In the genomic region with DNA sequence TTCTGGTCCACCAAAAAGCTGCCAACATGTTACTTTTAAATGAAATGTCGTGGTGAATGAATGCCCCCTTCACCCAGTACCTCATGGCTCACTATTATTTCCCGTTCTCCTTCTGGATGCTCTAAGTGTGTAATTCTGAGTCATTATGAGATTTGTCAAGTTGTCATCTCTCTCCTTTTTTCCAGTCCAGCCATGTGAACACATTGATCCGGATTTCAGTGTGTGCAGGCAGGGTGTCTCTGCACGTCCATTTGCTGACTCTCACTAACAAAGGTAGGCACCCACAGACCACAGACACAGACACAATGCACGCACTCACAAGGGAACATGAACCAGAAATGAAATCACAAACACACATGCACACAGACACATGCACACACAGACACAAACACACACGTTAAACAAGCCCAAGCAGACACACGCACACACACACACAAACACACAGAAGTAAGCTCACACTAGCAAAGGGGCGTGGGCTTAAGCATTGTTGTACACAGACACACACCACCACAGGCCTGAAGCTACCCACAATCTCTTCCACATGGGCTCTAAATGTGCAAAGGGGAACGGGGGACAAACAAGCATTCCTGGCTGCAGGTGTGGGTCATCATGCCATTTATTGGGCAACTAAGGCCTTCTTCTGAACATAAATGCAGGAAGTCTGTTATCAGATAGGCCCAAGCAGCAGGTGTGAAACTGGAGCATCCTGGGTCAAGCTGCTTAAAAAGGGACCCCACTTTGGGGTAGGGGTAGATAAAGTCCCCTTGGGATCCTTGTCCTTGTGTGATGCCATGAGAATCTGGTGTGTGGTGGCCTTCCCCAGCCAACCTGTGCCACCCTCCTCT, we compare ENCODE assay signal across 22 cellular contexts. TPM values are rescaled to one million over a fixed set of nuclear protein-coding genes. Genes with fewer than 3 reads are reported as not detected.
DNase-seq lines count a peak whose midpoint lies in the region; ATAC-seq and TF ChIP-seq lines count a peak whose summit lies in the region.
"Had no signal": no experiment of that assay in that cellular context is flagged by ENCODE, and none has a peak within 500 bp of the region (broad histone marks: within the 10 kb centered on the region; RNA-seq: fewer than 3 reads in every experiment).

No MANE protein-coding gene starts in this region.

- no peak overlapping the region for H3K27ac ChIP-seq in right atrium auricular region
- H3K27ac ChIP-seq in endodermal cell (ENCODE audit: low read depth, low read length), result no peak overlapping the region
- H3K27ac ChIP-seq: foreskin keratinocyte, hepatocyte, SK-N-MC, thoracic aorta had no signal

- H3K4me3 ChIP-seq in right atrium auricular region, result no peak overlapping the region
- H3K4me3 ChIP-seq in endodermal cell (ENCODE audit: low read length), result no peak overlapping the region
- H3K4me3 ChIP-seq: GM23338, hepatocyte, SK-N-MC, thoracic aorta had no signal

- H3K4me3 Mint-ChIP-seq in stimulated activated naive CD8-positive, alpha-beta T cell treated with anti-CD3 and anti-CD28 coated beads, Interleukin-15, amount 100 ng/mL, for 72 hours, result no peak overlapping the region
- no peak overlapping the region for H3K4me3 Mint-ChIP-seq in activated T-helper 1 cell treated with anti-CD3 and anti-CD28 coated beads, Interleukin-12 subunit alpha, Interleukin-12 subunit beta, Interleukin-2, Interleukin-4 antibody, amounts not matched to agents 30 ng/mL and 10 ng/mL and 1 ng/mL, durations not matched to agents 14 hours and 24 hours and 36 hours
- no peak overlapping the region for H3K4me3 Mint-ChIP-seq in memory B cell
- H3K4me3 Mint-ChIP-seq in endodermal cell, result no peak overlapping the region
- H3K4me3 Mint-ChIP-seq: activated CD8-positive, alpha-beta memory T cell treated with anti-CD3 and anti-CD28 coated beads, Interleukin-2, amount 10 ng/mL, durations not matched to agents 7 days and 5 days; GM23338; neural crest cell had no signal

- H3K36me3 ChIP-seq in right atrium auricular region (no peaks in the 10 kb centered on the region), endodermal cell (ENCODE audit: control insufficient read depth, insufficient read depth, low read length) (peaks cover 4% of the 10 kb centered on the region)
- H3K36me3 ChIP-seq: thoracic aorta had no signal

- no peak for DNase-seq in stimulated activated naive CD8-positive, alpha-beta T cell treated with anti-CD3 and anti-CD28 coated beads, Interleukin-15, amount 100 ng/mL, for 72 hours
- DNase-seq in stimulated activated naive CD8-positive, alpha-beta T cell treated with anti-CD3 and anti-CD28 coated beads, Interleukin-15, Interleukin-2, amounts not matched to agents 100 U/mL and 50 U/mL, for 24 hours, result no peak
- DNase-seq in activated T-helper 1 cell treated with anti-CD3 and anti-CD28 coated beads, Interleukin-12 subunit alpha, Interleukin-12 subunit beta, Interleukin-2, Interleukin-4 antibody, amounts not matched to agents 30 ng/mL and 10 ng/mL and 1 ng/mL, durations not matched to agents 14 hours and 24 hours and 36 hours (ENCODE audit: low spot score), result no peak
- DNase-seq in memory B cell (ENCODE audit: low spot score in 2 of 2), result no peak
- no peak for DNase-seq in NCI-H187 treated with DMSO at 0.1 percent for 48 hours (lab: John Stamatoyannopoulos, UW)
- no peak for DNase-seq in right atrium auricular region (ENCODE audit: low spot score)
- DNase-seq in endodermal cell, result no peak
- DNase-seq: activated CD8-positive, alpha-beta memory T cell treated with anti-CD3 and anti-CD28 coated beads, Interleukin-2, amount 10 ng/mL, durations not matched to agents 7 days and 5 days; central memory CD4-positive, alpha-beta T cell; COR-L47; foreskin keratinocyte; left ventricle myocardium superior; NCI-H2171 treated with DMSO at 0.1 percent for 48 hours; NCI-H526 treated with DMSO at 0.1 percent for 48 hours; T1000 had no signal

- intact Hi-C loops in activated T-helper 1 cell treated with anti-CD3 and anti-CD28 coated beads, Interleukin-12 subunit alpha, Interleukin-12 subunit beta, Interleukin-2, Interleukin-4 antibody, amounts not matched to agents 30 ng/mL and 10 ng/mL and 1 ng/mL, durations not matched to agents 14 hours and 24 hours and 36 hours (cut with micrococcal nuclease), result no loop called here

- H3K27me3 ChIP-seq in right atrium auricular region (no peaks in the 10 kb centered on the region), endodermal cell (ENCODE audit: control insufficient read depth, insufficient read depth, low read length, poor library complexity, severe bottlenecking) (no peaks in the 10 kb centered on the region)
- H3K27me3 ChIP-seq: foreskin keratinocyte, hepatocyte had no signal

- TF ChIP-seq CTCF in right atrium auricular region (IDR thresholded peaks at IDR 0.05) (no peak), endodermal cell (conservative IDR thresholded peaks at IDR 0.05) (no peak)

- H3K9ac ChIP-seq in endodermal cell (ENCODE audit: extremely low read depth, low read length, poor library complexity, severe bottlenecking), result no peak overlapping the region

- H3K9me3 ChIP-seq in right atrium auricular region (no peaks in the 10 kb centered on the region), endodermal cell (ENCODE audit: control insufficient read depth, low read length) (no peaks in the 10 kb centered on the region)
- H3K9me3 ChIP-seq: thoracic aorta had no signal

- peaks cover 11% of the 10 kb centered on the region for H3K36me3 Mint-ChIP-seq in activated T-helper 1 cell treated with anti-CD3 and anti-CD28 coated beads, Interleukin-12 subunit alpha, Interleukin-12 subunit beta, Interleukin-2, Interleukin-4 antibody, amounts not matched to agents 30 ng/mL and 10 ng/mL and 1 ng/mL, durations not matched to agents 14 hours and 24 hours and 36 hours (ENCODE audit: low read depth)
- H3K36me3 Mint-ChIP-seq in memory B cell (peaks cover 12% of the 10 kb centered on the region), endodermal cell (ENCODE audit: low read depth) (peaks cover 11% of the 10 kb centered on the region)

- H3K27ac Mint-ChIP-seq in stimulated activated naive CD8-positive, alpha-beta T cell treated with anti-CD3 and anti-CD28 coated beads, Interleukin-15, amount 100 ng/mL, for 72 hours, result peak overlapping the region; percentile 38 to 87
- peak overlapping the region; percentile 75 for H3K27ac Mint-ChIP-seq in activated T-helper 1 cell treated with anti-CD3 and anti-CD28 coated beads, Interleukin-12 subunit alpha, Interleukin-12 subunit beta, Interleukin-2, Interleukin-4 antibody, amounts not matched to agents 30 ng/mL and 10 ng/mL and 1 ng/mL, durations not matched to agents 14 hours and 24 hours and 36 hours
- peak overlapping the region; percentile 82 for H3K27ac Mint-ChIP-seq in memory B cell
- no peak overlapping the region for H3K27ac Mint-ChIP-seq in endodermal cell
- H3K27ac Mint-ChIP-seq: activated CD8-positive, alpha-beta memory T cell treated with anti-CD3 and anti-CD28 coated beads, Interleukin-2, amount 10 ng/mL, durations not matched to agents 7 days and 5 days; GM23338; progenitor cell of endocrine pancreas had no signal

- H3K9me3 Mint-ChIP-seq in stimulated activated naive CD8-positive, alpha-beta T cell treated with anti-CD3 and anti-CD28 coated beads, Interleukin-15, amount 100 ng/mL, for 72 hours, result no peaks in the 10 kb centered on the region
- H3K9me3 Mint-ChIP-seq in activated T-helper 1 cell treated with anti-CD3 and anti-CD28 coated beads, Interleukin-12 subunit alpha, Interleukin-12 subunit beta, Interleukin-2, Interleukin-4 antibody, amounts not matched to agents 30 ng/mL and 10 ng/mL and 1 ng/mL, durations not matched to agents 14 hours and 24 hours and 36 hours, result no peaks in the 10 kb centered on the region
- H3K9me3 Mint-ChIP-seq in memory B cell (no peaks in the 10 kb centered on the region), endodermal cell (peaks cover 84% of the 10 kb centered on the region)
- H3K9me3 Mint-ChIP-seq: GM23338 had no signal

- H3K4me1 ChIP-seq in right atrium auricular region, result peaks cover 0 to 11% of the 10 kb centered on the region in 2 donors
- no peaks in the 10 kb centered on the region for H3K4me1 ChIP-seq in endodermal cell (ENCODE audit: control insufficient read depth, insufficient read depth, low read length)
- H3K4me1 ChIP-seq: foreskin keratinocyte had no signal

- peaks cover 44% of the 10 kb centered on the region for H3K4me1 Mint-ChIP-seq in stimulated activated naive CD8-positive, alpha-beta T cell treated with anti-CD3 and anti-CD28 coated beads, Interleukin-15, amount 100 ng/mL, for 72 hours
- H3K4me1 Mint-ChIP-seq in activated T-helper 1 cell treated with anti-CD3 and anti-CD28 coated beads, Interleukin-12 subunit alpha, Interleukin-12 subunit beta, Interleukin-2, Interleukin-4 antibody, amounts not matched to agents 30 ng/mL and 10 ng/mL and 1 ng/mL, durations not matched to agents 14 hours and 24 hours and 36 hours (ENCODE audit: low read depth), result peaks cover 26% of the 10 kb centered on the region
- peaks cover 34% of the 10 kb centered on the region for H3K4me1 Mint-ChIP-seq in memory B cell
- H3K4me1 Mint-ChIP-seq in endodermal cell, result peaks cover 7% of the 10 kb centered on the region
- H3K4me1 Mint-ChIP-seq: GM23338 had no signal

- ATAC-seq in stimulated activated naive CD8-positive, alpha-beta T cell treated with anti-CD3 and anti-CD28 coated beads, Interleukin-15, amount 100 ng/mL, for 72 hours, result no peak
- no peak for ATAC-seq in stimulated activated naive CD8-positive, alpha-beta T cell treated with anti-CD3 and anti-CD28 coated beads, Interleukin-15, Interleukin-2, amounts not matched to agents 100 U/mL and 50 U/mL, for 24 hours
- no peak for ATAC-seq in memory B cell (ENCODE audit: low read depth)
- ATAC-seq: activated CD4-positive, CD25-positive, alpha-beta regulatory T cell treated with anti-CD3 and anti-CD28 coated beads, Interleukin-2, amount 50 U/mL, for 24 hours; activated CD8-positive, alpha-beta memory T cell treated with anti-CD3 and anti-CD28 coated beads, Interleukin-2, amount 10 ng/mL, durations not matched to agents 7 days and 5 days; foreskin keratinocyte; GM23338; left ventricle myocardium superior had no signal

- 91 to 100% methylated on average over 1 to 9 of the region's 9 CpGs for WGBS in endodermal cell (ENCODE audit: insufficient coverage in 1 of 2, insufficient read length in 1 of 2), 2 experiments

- H3K27me3 Mint-ChIP-seq in stimulated activated naive CD8-positive, alpha-beta T cell treated with anti-CD3 and anti-CD28 coated beads, Interleukin-15, amount 100 ng/mL, for 72 hours, result no peaks in the 10 kb centered on the region
- H3K27me3 Mint-ChIP-seq in activated T-helper 1 cell treated with anti-CD3 and anti-CD28 coated beads, Interleukin-12 subunit alpha, Interleukin-12 subunit beta, Interleukin-2, Interleukin-4 antibody, amounts not matched to agents 30 ng/mL and 10 ng/mL and 1 ng/mL, durations not matched to agents 14 hours and 24 hours and 36 hours (ENCODE audit: insufficient read depth), result no peaks in the 10 kb centered on the region
- no peaks in the 10 kb centered on the region for H3K27me3 Mint-ChIP-seq in memory B cell
- no peaks in the 10 kb centered on the region for H3K27me3 Mint-ChIP-seq in endodermal cell (ENCODE audit: insufficient read depth)
- H3K27me3 Mint-ChIP-seq: activated CD8-positive, alpha-beta memory T cell treated with anti-CD3 and anti-CD28 coated beads, Interleukin-2, amount 10 ng/mL, durations not matched to agents 7 days and 5 days; progenitor cell of endocrine pancreas had no signal

RNA-seq across cellular contexts. Expression of a gene that starts 58.1 kb away (rescaled TPM):
- 29.3 and 36.7 TPM in 2 replicates for total RNA-seq in activated T-helper 1 cell treated with anti-CD3 and anti-CD28 coated beads, Interleukin-12 subunit alpha, Interleukin-12 subunit beta, Interleukin-2, Interleukin-4 antibody, amounts not matched to agents 30 ng/mL and 10 ng/mL and 1 ng/mL, durations not matched to agents 14 hours and 24 hours and 36 hours
- total RNA-seq in right atrium auricular region (10 to 100 TPM in 1 of 2 donors, 1 to 10 TPM in 1; 7.8 to 15.8 TPM), endodermal cell (10 to 100 TPM; 64.2 to 83.5 TPM)
- polyA plus RNA-seq in endodermal cell (2013, experiment 1 of 2), result 75.6 TPM
- 66.6 TPM for polyA plus RNA-seq in endodermal cell (2013, experiment 2 of 2)
